ENCODE assay signal across 26 cellular contexts in the genomic region with DNA sequence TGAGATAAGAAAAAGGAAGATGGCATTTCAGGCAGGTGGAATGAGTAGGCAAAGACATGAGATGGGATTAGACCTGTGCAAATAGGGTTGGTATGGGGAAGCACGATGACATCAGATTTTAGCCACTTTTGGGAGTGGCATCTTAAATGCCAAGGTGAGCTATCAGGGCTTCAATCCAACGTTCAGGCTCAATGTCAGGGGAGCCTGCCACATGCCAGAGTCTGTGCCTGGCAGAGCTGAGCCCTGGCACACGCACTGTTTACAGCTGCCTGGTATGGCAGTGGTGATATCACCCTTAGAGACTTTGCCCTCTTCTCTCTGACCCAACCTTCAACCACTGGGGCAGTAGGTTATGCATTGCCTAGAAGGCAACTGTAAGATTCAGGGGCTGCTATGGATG. TPM values are rescaled to one million over a fixed set of nuclear protein-coding genes. Genes with fewer than 3 reads are reported as not detected.
DNase-seq lines count a peak whose midpoint lies in the region; ATAC-seq, FAIRE-seq and TF ChIP-seq lines count a peak whose summit lies in the region.
"Had no signal": no experiment of that assay in that cellular context is flagged by ENCODE, and none has a peak within 500 bp of the region (broad histone marks: within the 10 kb centered on the region; RNA-seq: fewer than 3 reads in every experiment).

No MANE protein-coding gene starts in this region.

- H3K4me1 Mint-ChIP-seq in type B pancreatic cell (ENCODE audit: unreplicated experiment) (no peaks in the 10 kb centered on the region), osteocyte (ENCODE audit: unreplicated experiment) (no peaks in the 10 kb centered on the region)
- H3K4me1 Mint-ChIP-seq: activated naive CD4-positive, alpha-beta T cell treated with anti-CD3 and anti-CD28 coated beads, Interleukin-2, amount 10 ng/mL, durations not matched to agents 7 days and 5 days; CD4-positive, alpha-beta memory T cell; IgD-negative memory B cell; mesothelial cell of epicardium had no signal

- H3K27me3 Mint-ChIP-seq in type B pancreatic cell (peaks cover 5% of the 10 kb centered on the region), osteocyte (ENCODE audit: unreplicated experiment) (peaks cover 20% of the 10 kb centered on the region)

- no peak for ATAC-seq in activated CD4-positive, CD25-positive, alpha-beta regulatory T cell treated with anti-CD3 and anti-CD28 coated beads, Interleukin-2, amount 50 U/mL, for 24 hours
- peak; percentile 75 for ATAC-seq in esophagus mucosa
- ATAC-seq in omental fat pad (ENCODE audit: low FRiP score) = no peak
- ATAC-seq: activated T-cell treated with anti-CD3 and anti-CD28 coated beads, Interleukin-2, amount 50 U/mL, for 72 hours; HCT116; natural killer cell treated with Interleukin-12 subunit alpha and Interleukin-12 subunit beta and Interleukin-15 and Interleukin-18, amount 100 ng/mL, for 72 hours had no signal

- TF ChIP-seq POLR2A in GM12891 (IDR thresholded peaks at IDR 0.05; ENCODE audit: low read depth, low read length) = no peak

- peak overlapping the region; percentile 9 for H3K27ac Mint-ChIP-seq in type B pancreatic cell
- H3K27ac Mint-ChIP-seq in osteocyte (ENCODE audit: unreplicated experiment) = no peak overlapping the region
- H3K27ac Mint-ChIP-seq: activated naive CD4-positive, alpha-beta T cell treated with anti-CD3 and anti-CD28 coated beads, Interleukin-2, amount 10 ng/mL, durations not matched to agents 7 days and 5 days; activated T-cell treated with anti-CD3 and anti-CD28 coated beads, Interleukin-2, amount 50 U/mL, for 72 hours; CD4-positive, alpha-beta memory T cell; IgD-negative memory B cell; mesothelial cell of epicardium; natural killer cell treated with Interleukin-12 subunit alpha and Interleukin-12 subunit beta and Interleukin-15 and Interleukin-18, amount 100 ng/mL, for 72 hours had no signal

- H3K4me3 Mint-ChIP-seq in type B pancreatic cell (no peak overlapping the region), osteocyte (ENCODE audit: unreplicated experiment) (no peak overlapping the region)
- H3K4me3 Mint-ChIP-seq: activated naive CD4-positive, alpha-beta T cell treated with anti-CD3 and anti-CD28 coated beads, Interleukin-2, amount 10 ng/mL, durations not matched to agents 7 days and 5 days; activated T-cell treated with anti-CD3 and anti-CD28 coated beads, Interleukin-2, amount 50 U/mL, for 72 hours; CD4-positive, alpha-beta memory T cell; IgD-negative memory B cell; mesothelial cell of epicardium; natural killer cell treated with Interleukin-12 subunit alpha and Interleukin-12 subunit beta and Interleukin-15 and Interleukin-18, amount 100 ng/mL, for 72 hours had no signal

- DNase-seq in activated CD4-positive, CD25-positive, alpha-beta regulatory T cell treated with anti-CD3 and anti-CD28 coated beads, Interleukin-2, amount 50 U/mL, for 72 hours = peak; percentile 8
- DNase-seq in mesenteric fat pad (ENCODE audit: low spot score) = peak; percentile 60
- DNase-seq in type B pancreatic cell (ENCODE audit: extremely low spot score, unreplicated experiment) = no peak
- DNase-seq in GM12891 (ENCODE audit: insufficient read length, low spot score) = no peak
- no peak for DNase-seq in omental fat pad (ENCODE audit: low spot score)
- no peak for DNase-seq in osteocyte (ENCODE audit: extremely low spot score, unreplicated experiment)
- DNase-seq: activated CD4-positive, alpha-beta T cell treated with anti-CD3 and anti-CD28 coated beads for 48 hours; activated naive CD4-positive, alpha-beta T cell treated with anti-CD3 and anti-CD28 coated beads, Interleukin-2, amount 10 ng/mL, durations not matched to agents 7 days and 5 days; activated T-cell treated with anti-CD3 and anti-CD28 coated beads, Interleukin-2, amount 50 U/mL, for 72 hours; CD4-positive, alpha-beta memory T cell; DMS 273 treated with DMSO at 0.1 percent for 48 hours; kidney; NCI-H524; posterior cingulate gyrus; T-helper 2 cell had no signal

- FAIRE-seq in GM12891 (lab: Jason Lieb, UNC) = no peak
- FAIRE-seq: kidney, RCC 7860 had no signal

- TF ChIP-seq CTCF in type B pancreatic cell (conservative IDR thresholded peaks at IDR 0.05) = no peak
- no peak for TF ChIP-seq CTCF in omental fat pad (IDR thresholded peaks at IDR 0.05)
- TF ChIP-seq CTCF in osteocyte (IDR thresholded peaks at IDR 0.05) = no peak

- no peaks in the 10 kb centered on the region for H3K9me3 Mint-ChIP-seq in type B pancreatic cell
- no peaks in the 10 kb centered on the region for H3K9me3 Mint-ChIP-seq in osteocyte (ENCODE audit: unreplicated experiment)
- H3K9me3 Mint-ChIP-seq: activated naive CD4-positive, alpha-beta T cell treated with anti-CD3 and anti-CD28 coated beads, Interleukin-2, amount 10 ng/mL, durations not matched to agents 7 days and 5 days; activated T-cell treated with anti-CD3 and anti-CD28 coated beads, Interleukin-2, amount 50 U/mL, for 72 hours; CD4-positive, alpha-beta memory T cell; IgD-negative memory B cell; mesothelial cell of epicardium; natural killer cell treated with Interleukin-12 subunit alpha and Interleukin-12 subunit beta and Interleukin-15 and Interleukin-18, amount 100 ng/mL, for 72 hours had no signal

- no peaks in the 10 kb centered on the region for H3K36me3 Mint-ChIP-seq in type B pancreatic cell
- H3K36me3 Mint-ChIP-seq in osteocyte (ENCODE audit: unreplicated experiment) = no peaks in the 10 kb centered on the region
- H3K36me3 Mint-ChIP-seq: activated naive CD4-positive, alpha-beta T cell treated with anti-CD3 and anti-CD28 coated beads, Interleukin-2, amount 10 ng/mL, durations not matched to agents 7 days and 5 days; CD4-positive, alpha-beta memory T cell; IgD-negative memory B cell; mesothelial cell of epicardium; natural killer cell treated with Interleukin-12 subunit alpha and Interleukin-12 subunit beta and Interleukin-15 and Interleukin-18, amount 100 ng/mL, for 72 hours had no signal

TF ChIP-seq in GM12891, 5 proteins besides CTCF, POLR2A, EP300 and RAD21:
- TF ChIP-seq SPI1 (IDR thresholded peaks at IDR 0.05; ENCODE audit: low read depth, low read length) (no peak), POLR2AphosphoS5 (IDR thresholded peaks at IDR 0.05; ENCODE audit: low read depth, low read length) (no peak), POU2F2 (IDR thresholded peaks at IDR 0.05; ENCODE audit: low read depth, low read length) (no peak), PAX5 (IDR thresholded peaks at IDR 0.05; ENCODE audit: insufficient read depth, low read length, severe bottlenecking) (no peak)

RNA-seq across cellular contexts. Expression of a gene that starts 1.1 kb away (rescaled TPM):
- total RNA-seq in esophagus mucosa (not detected), mesenteric fat pad (not detected), type B pancreatic cell (ENCODE audit: low replicate concordance) (0.69 and 0.92 TPM in 2 replicates), omental fat pad (not detected), osteocyte (not detected in 2 replicates)
- polyA plus RNA-seq in GM12891 (2012; ENCODE audit: low read depth, missing spikeins) = not detected
- total RNA-seq: A172; activated T-cell treated with anti-CD3 and anti-CD28 coated beads, Interleukin-2, amount 50 U/mL, for 72 hours; cardiac muscle cell; CD4-positive, alpha-beta memory T cell; fibroblast of lung; kidney; mesothelial cell of epicardium; natural killer cell treated with Interleukin-12 subunit alpha and Interleukin-12 subunit beta and Interleukin-15 and Interleukin-18, amount 100 ng/mL, for 72 hours; ureter had no signal
- polyA plus RNA-seq: cardiac muscle cell; CD4-positive, alpha-beta memory T cell; fibroblast of lung; IgD-negative memory B cell had no signal

RNA-seq across cellular contexts. Expression of a gene that starts 12.4 kb away (rescaled TPM):
- total RNA-seq in esophagus mucosa = not detected
- total RNA-seq in mesenteric fat pad = not detected
- total RNA-seq in type B pancreatic cell (ENCODE audit: low replicate concordance) = 2.9 and 7.4 TPM in 2 replicates
- polyA plus RNA-seq in GM12891 (2012; ENCODE audit: low read depth, missing spikeins) = not detected
- total RNA-seq in omental fat pad = not detected
- total RNA-seq in osteocyte = not detected in 2 replicates
- total RNA-seq: A172; activated T-cell treated with anti-CD3 and anti-CD28 coated beads, Interleukin-2, amount 50 U/mL, for 72 hours; cardiac muscle cell; CD4-positive, alpha-beta memory T cell; fibroblast of lung; kidney; mesothelial cell of epicardium; natural killer cell treated with Interleukin-12 subunit alpha and Interleukin-12 subunit beta and Interleukin-15 and Interleukin-18, amount 100 ng/mL, for 72 hours; ureter had no signal
- polyA plus RNA-seq: cardiac muscle cell; CD4-positive, alpha-beta memory T cell; fibroblast of lung; IgD-negative memory B cell had no signal

Comparison
In these comparisons a context has a peak if more than half of its experiments do, and no peak if none do; other contexts are left out.
1. DNase-seq: peak in activated CD4-positive, CD25-positive, alpha-beta regulatory T cell treated with anti-CD3 and anti-CD28 coated beads, Interleukin-2, amount 50 U/mL, for 72 hours (single experiment) and mesenteric fat pad (single experiment); none in type B pancreatic cell (single experiment), GM12891 (single experiment), omental fat pad (single experiment) and osteocyte (single experiment).